20 cellular contexts compared by ENCODE assay signal in the genomic region with DNA sequence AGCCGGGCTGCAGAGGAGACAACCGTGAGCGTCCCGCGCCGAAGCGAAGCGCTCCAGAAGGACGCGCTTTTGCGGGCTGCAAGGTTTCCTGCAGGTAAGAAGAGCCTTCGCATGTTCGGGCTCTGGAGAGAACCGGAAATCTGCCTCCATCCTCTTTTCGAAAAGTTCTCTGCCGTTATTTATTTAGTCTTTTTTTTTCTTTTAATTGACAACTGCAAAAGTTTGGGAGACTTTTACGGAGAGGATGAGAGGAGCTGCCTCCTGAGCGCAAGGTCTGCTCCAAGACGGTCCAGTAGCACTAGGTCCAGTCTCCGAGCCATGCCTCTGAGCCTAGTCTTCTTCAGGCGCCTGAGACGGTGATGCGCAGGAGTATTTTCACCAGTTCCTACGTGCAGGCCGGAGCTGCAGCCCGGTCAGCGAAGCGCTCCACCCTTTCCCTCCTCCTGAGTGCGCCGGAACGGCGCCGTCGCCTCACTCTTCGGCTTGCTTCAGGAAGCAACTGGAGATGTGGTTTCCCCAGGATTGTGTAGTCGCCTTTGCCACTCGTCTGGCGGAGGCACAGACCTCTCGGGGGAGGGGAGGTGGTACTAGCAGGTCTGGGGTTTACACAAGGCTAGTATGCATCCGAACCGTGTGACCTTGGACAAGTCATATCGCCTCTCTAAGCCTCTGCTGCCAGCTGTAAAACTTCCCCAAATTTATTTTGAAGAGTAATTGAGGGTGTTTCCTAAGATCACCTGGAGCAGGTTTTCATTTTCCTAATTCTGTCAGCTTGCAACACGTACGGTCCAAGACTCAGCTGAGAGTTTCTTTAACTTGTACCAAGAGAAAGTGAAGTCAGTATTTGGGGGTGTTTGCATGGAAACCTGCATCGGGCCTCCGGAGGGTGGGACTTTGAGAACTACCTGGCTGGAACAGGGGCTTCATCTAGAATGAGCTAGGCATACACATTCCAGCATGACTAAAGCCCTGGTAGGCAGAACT. TPM values are rescaled to one million over a fixed set of nuclear protein-coding genes. Genes with fewer than 3 reads are reported as not detected.
"Had no signal": no experiment of that assay in that cellular context is flagged by ENCODE, and none has a peak within 500 bp of the region (broad histone marks: within the 10 kb centered on the region; RNA-seq: fewer than 3 reads in every experiment).

No MANE protein-coding gene starts in this region.

- H3K4me3 ChIP-seq: heart left ventricle, thyroid gland had no signal

- FAIRE-seq: urothelium cell line had no signal

- H3K36me3 ChIP-seq: heart left ventricle, thyroid gland, WERI-Rb-1 had no signal

- H3K27ac ChIP-seq: epithelial cell of prostate, heart left ventricle, thyroid gland, WERI-Rb-1 had no signal

- H3K9me3 ChIP-seq: heart left ventricle, thyroid gland had no signal

- ATAC-seq: heart left ventricle; left lobe of liver; stimulated activated memory B cell treated with anti-CD40 and anti-IgM and Interleukin-4, amounts not matched to agents 10 μg/mL and 1 μg/mL and 100 μg/mL, for 72 hours had no signal

- DNase-seq: activated CD4-positive, alpha-beta T cell treated with anti-CD3 and anti-CD28 coated beads for 4 hours; activated gamma-delta T cell treated with Interleukin-2 at 50 U/mL for 16 hours; activated naive CD8-positive, alpha-beta T cell treated with anti-CD3 and anti-CD28 coated beads for 36 hours; central memory CD4-positive, alpha-beta T cell; effector CD8-positive, alpha-beta T cell; foreskin melanocyte; heart left ventricle; mammary epithelial cell; naive B cell; posterior cingulate gyrus; stimulated activated CD4-positive, alpha-beta T cell treated with anti-CD3 and anti-CD28 coated beads, Interleukin-2, amount 100 ng/mL, for 48 hours; thyroid gland; WERI-Rb-1 had no signal

RNA-seq across cellular contexts. Expression of a gene that starts 4.5 kb away (rescaled TPM):
- total RNA-seq: fibroblast of lung; left lobe of liver; mammary epithelial cell; skeletal muscle tissue; T-helper 1 cell treated with Interleukin-12 subunit alpha and Interleukin-12 subunit beta and Interleukin-4 antibody, amounts not matched to agents 30 ng/mL and 1 ng/mL, for 36 hours; thyroid gland had no signal
- polyA plus RNA-seq: fibroblast of lung had no signal
